In the genomic region with DNA sequence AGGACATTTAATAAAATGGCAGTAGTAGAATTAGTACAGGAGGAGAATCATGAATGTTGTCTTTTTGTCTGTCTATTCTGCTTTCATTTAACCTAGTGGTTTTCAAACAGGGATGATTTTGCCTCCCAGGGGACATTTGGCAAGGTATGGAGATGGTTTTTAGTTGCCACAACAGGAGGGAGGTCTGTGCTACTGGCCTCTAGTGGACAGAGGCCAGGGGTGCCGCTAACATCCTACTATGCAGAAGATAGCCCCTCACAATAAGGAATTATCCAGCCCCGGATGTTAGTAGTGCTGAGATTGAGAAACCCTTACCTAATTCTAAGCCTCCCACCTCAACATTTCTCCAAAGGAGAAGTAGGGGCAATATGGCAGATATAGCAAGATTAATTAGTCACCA, we compare ENCODE assay signal across 11 cellular contexts. TPM values are rescaled to one million over a fixed set of nuclear protein-coding genes. Genes with fewer than 3 reads are reported as not detected.
DNase-seq lines count a peak whose midpoint lies in the region; ATAC-seq and TF ChIP-seq lines count a peak whose summit lies in the region.
"Had no signal": no experiment of that assay in that cellular context is flagged by ENCODE, and none has a peak within 500 bp of the region (broad histone marks: within the 10 kb centered on the region; RNA-seq: fewer than 3 reads in every experiment).

No MANE protein-coding gene starts in this region.

- peak; percentile 66 for TF ChIP-seq CTCF in BJ (IDR thresholded peaks at IDR 0.05; ENCODE audit: insufficient read depth, low read depth, low read length)

- H3K27me3 ChIP-seq in BJ (ENCODE audit: control insufficient read depth, insufficient read depth, low read length) = no peaks in the 10 kb centered on the region
- no peaks in the 10 kb centered on the region for H3K27me3 ChIP-seq in GM23248 (replicated peaks; ENCODE audit: insufficient read depth)
- H3K27me3 ChIP-seq: body of pancreas, thyroid gland had no signal

- in situ Hi-C loops in GM23248 (cut with MboI) = no loop called here

- peaks cover 67% of the 10 kb centered on the region for H3K79me2 ChIP-seq in GM23248 (ENCODE audit: insufficient read depth)

- 92 to 98% methylated on average over 2 of the region's 2 CpGs for WGBS in GM23248 (ENCODE audit: low coverage in 1 of 2, low lambda C conversion rate in 2 of 2, missing lambda C conversion rate in 2 of 2), 2 experiments

- H3K4me2 ChIP-seq in GM23248 (ENCODE audit: unreplicated experiment) = no peak overlapping the region

- H2AFZ ChIP-seq in GM23248 = no peak overlapping the region

- no peaks in the 10 kb centered on the region for H3K9me2 ChIP-seq in GM23248 (ENCODE audit: insufficient read depth)

- peaks cover 13% of the 10 kb centered on the region; the same call in 1 of the 2 replicates for H4K20me1 ChIP-seq in GM23248 (ENCODE audit: insufficient read depth)

- POLR2A ChIA-PET in BJ (lab: Charles Lee) = no interaction called here

- H3F3A ChIP-seq in GM23248 (ENCODE audit: insufficient read depth) = peaks cover 19% of the 10 kb centered on the region; the same call in 1 of the 2 replicates

- peaks cover 10% of the 10 kb centered on the region for H3K9me3 Mint-ChIP-seq in activated T-helper 1 cell treated with anti-CD3 and anti-CD28 coated beads, Interleukin-12 subunit alpha, Interleukin-12 subunit beta, Interleukin-2, Interleukin-4 antibody, amounts not matched to agents 30 ng/mL and 10 ng/mL and 1 ng/mL, durations not matched to agents 14 hours and 24 hours and 36 hours

- H3K27ac Mint-ChIP-seq in activated T-helper 1 cell treated with anti-CD3 and anti-CD28 coated beads, Interleukin-12 subunit alpha, Interleukin-12 subunit beta, Interleukin-2, Interleukin-4 antibody, amounts not matched to agents 30 ng/mL and 10 ng/mL and 1 ng/mL, durations not matched to agents 14 hours and 24 hours and 36 hours = no peak overlapping the region

- no peaks in the 10 kb centered on the region for H3K27me3 Mint-ChIP-seq in activated T-helper 1 cell treated with anti-CD3 and anti-CD28 coated beads, Interleukin-12 subunit alpha, Interleukin-12 subunit beta, Interleukin-2, Interleukin-4 antibody, amounts not matched to agents 30 ng/mL and 10 ng/mL and 1 ng/mL, durations not matched to agents 14 hours and 24 hours and 36 hours (ENCODE audit: insufficient read depth)

- ATAC-seq in SK-N-SH treated with all-trans-retinoic acid at 6 μM for 48 hours = peak; percentile 67
- ATAC-seq: body of pancreas had no signal

- H3K36me3 ChIP-seq in BJ (ENCODE audit: control insufficient read depth, insufficient read depth, low read length) = peaks cover 8% of the 10 kb centered on the region
- peaks cover 58% of the 10 kb centered on the region for H3K36me3 ChIP-seq in GM23248 (ENCODE audit: low read depth)

- peaks cover 58% of the 10 kb centered on the region for H3K36me3 Mint-ChIP-seq in activated T-helper 1 cell treated with anti-CD3 and anti-CD28 coated beads, Interleukin-12 subunit alpha, Interleukin-12 subunit beta, Interleukin-2, Interleukin-4 antibody, amounts not matched to agents 30 ng/mL and 10 ng/mL and 1 ng/mL, durations not matched to agents 14 hours and 24 hours and 36 hours (ENCODE audit: low read depth)

- no peaks in the 10 kb centered on the region for H3K9me3 ChIP-seq in GM23248 (ENCODE audit: low read depth)
- H3K9me3 ChIP-seq: body of pancreas, thyroid gland had no signal

- no peaks in the 10 kb centered on the region for H3K4me1 ChIP-seq in GM23248 (ENCODE audit: insufficient read depth)
- H3K4me1 ChIP-seq: body of pancreas, thyroid gland had no signal

- no peak overlapping the region for H3K9ac ChIP-seq in GM23248

- H3K4me1 Mint-ChIP-seq in activated T-helper 1 cell treated with anti-CD3 and anti-CD28 coated beads, Interleukin-12 subunit alpha, Interleukin-12 subunit beta, Interleukin-2, Interleukin-4 antibody, amounts not matched to agents 30 ng/mL and 10 ng/mL and 1 ng/mL, durations not matched to agents 14 hours and 24 hours and 36 hours (ENCODE audit: low read depth) = no peaks in the 10 kb centered on the region

- H3K4me3 Mint-ChIP-seq in activated T-helper 1 cell treated with anti-CD3 and anti-CD28 coated beads, Interleukin-12 subunit alpha, Interleukin-12 subunit beta, Interleukin-2, Interleukin-4 antibody, amounts not matched to agents 30 ng/mL and 10 ng/mL and 1 ng/mL, durations not matched to agents 14 hours and 24 hours and 36 hours = no peak overlapping the region

- DNase-seq in BJ (ENCODE audit: low read depth) (no peak), GM23248 (peak; percentile 50), left kidney (ENCODE audit: low read depth, low spot score) (peak; percentile 18), GM19240 (ENCODE audit: insufficient read length, low spot score) (no peak), T-helper 9 cell (no peak), T-helper 1 cell (no peak)
- no peak for DNase-seq in activated T-helper 1 cell treated with anti-CD3 and anti-CD28 coated beads, Interleukin-12 subunit alpha, Interleukin-12 subunit beta, Interleukin-2, Interleukin-4 antibody, amounts not matched to agents 30 ng/mL and 10 ng/mL and 1 ng/mL, durations not matched to agents 14 hours and 24 hours and 36 hours (ENCODE audit: low spot score)
- DNase-seq: body of pancreas, NCI-H2029 treated with DMSO at 0.1 percent for 48 hours, thyroid gland had no signal

- intact Hi-C loops in activated T-helper 1 cell treated with anti-CD3 and anti-CD28 coated beads, Interleukin-12 subunit alpha, Interleukin-12 subunit beta, Interleukin-2, Interleukin-4 antibody, amounts not matched to agents 30 ng/mL and 10 ng/mL and 1 ng/mL, durations not matched to agents 14 hours and 24 hours and 36 hours (cut with micrococcal nuclease) = no loop called here

- CTCF ChIA-PET in BJ (lab: Yijun Ruan, JAX) = interaction anchor here (0.8 to 1.9 kb wide), 4 partner anchors 13 to 89 kb away, joined by 3 to 7 read pairs (median 3); no protein-coding TSS in a partner anchor

- H3K4me3 ChIP-seq in BJ (ENCODE audit: low read depth, low read length) = no peak overlapping the region
- H3K4me3 ChIP-seq in GM23248 = no peak overlapping the region
- H3K4me3 ChIP-seq: body of pancreas, thyroid gland had no signal

- no peak overlapping the region for H3K27ac ChIP-seq in GM23248
- H3K27ac ChIP-seq: body of pancreas, thyroid gland had no signal

TF ChIP-seq in SK-N-SH treated with all-trans-retinoic acid at 6 μM for 48 hours, 23 proteins besides CTCF, POLR2A, EP300 and RAD21 (continues in another document):
- TF ChIP-seq CREB5 (CRISPR knock-in tag; IDR thresholded peaks at IDR 0.05; ENCODE audit: low read depth) (no peak), CSDC2 (CRISPR knock-in tag; IDR thresholded peaks at IDR 0.05) (no peak), ESRRG (CRISPR knock-in tag; IDR thresholded peaks at IDR 0.05) (no peak), ZFP3 (CRISPR knock-in tag; IDR thresholded peaks at IDR 0.05) (no peak), ZNF565 (CRISPR knock-in tag; conservative IDR thresholded peaks at IDR 0.05; ENCODE audit: low read depth) (no peak)
- TF ChIP-seq, protein P1, sequence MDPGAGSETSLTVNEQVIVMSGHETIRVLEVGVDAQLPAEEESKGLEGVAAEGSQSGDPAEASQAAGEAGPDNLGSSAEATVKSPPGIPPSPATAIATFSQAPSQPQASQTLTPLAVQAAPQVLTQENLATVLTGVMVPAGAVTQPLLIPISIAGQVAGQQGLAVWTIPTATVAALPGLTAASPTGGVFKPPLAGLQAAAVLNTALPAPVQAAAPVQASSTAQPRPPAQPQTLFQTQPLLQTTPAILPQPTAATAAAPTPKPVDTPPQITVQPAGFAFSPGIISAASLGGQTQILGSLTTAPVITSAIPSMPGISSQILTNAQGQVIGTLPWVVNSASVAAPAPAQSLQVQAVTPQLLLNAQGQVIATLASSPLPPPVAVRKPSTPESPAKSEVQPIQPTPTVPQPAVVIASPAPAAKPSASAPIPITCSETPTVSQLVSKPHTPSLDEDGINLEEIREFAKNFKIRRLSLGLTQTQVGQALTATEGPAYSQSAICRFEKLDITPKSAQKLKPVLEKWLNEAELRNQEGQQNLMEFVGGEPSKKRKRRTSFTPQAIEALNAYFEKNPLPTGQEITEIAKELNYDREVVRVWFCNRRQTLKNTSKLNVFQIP (CRISPR knock-in tag; IDR thresholded peaks at IDR 0.05; ENCODE audit: borderline replicate concordance, low read depth) = no peak

RNA-seq across cellular contexts. Expression of gene FASTKD2, which starts 18.3 kb away (rescaled TPM):
- polyA plus RNA-seq in BJ (2011; rRNA removed) (23.1 and 28.7 TPM in 2 replicates), GM23248 (2016; fragmentation: Nextera tagmentation; extraction: Ambion mirVana) (28.3 and 29.3 TPM in 2 replicates)
- polyA minus RNA-seq in BJ (2011; rRNA and poly(A)+ RNA removed) = 13.9 and 18.2 TPM in 2 replicates
- total RNA-seq in GM23248 (2014; rRNA removed; shearing (Covaris generic)) = 27.2 and 38.4 TPM in 2 replicates
- total RNA-seq in activated T-helper 1 cell treated with anti-CD3 and anti-CD28 coated beads, Interleukin-12 subunit alpha, Interleukin-12 subunit beta, Interleukin-2, Interleukin-4 antibody, amounts not matched to agents 30 ng/mL and 10 ng/mL and 1 ng/mL, durations not matched to agents 14 hours and 24 hours and 36 hours = 32.8 and 36.7 TPM in 2 replicates

RNA-seq across cellular contexts. Expression of gene MDH1B, which starts 18.6 kb away (rescaled TPM):
- 0.39 and 0.76 TPM in 2 replicates for polyA plus RNA-seq in BJ (2011; rRNA removed)
- polyA minus RNA-seq in BJ (2011; rRNA and poly(A)+ RNA removed) = 0.14 and 0.41 TPM in 2 replicates
- 0.25 and 0.54 TPM in 2 replicates for total RNA-seq in GM23248 (2014; rRNA removed; shearing (Covaris generic))
- 0.70 and 0.80 TPM in 2 replicates for polyA plus RNA-seq in GM23248 (2016; fragmentation: Nextera tagmentation; extraction: Ambion mirVana)
- 0.20 and 0.36 TPM in 2 replicates for total RNA-seq in activated T-helper 1 cell treated with anti-CD3 and anti-CD28 coated beads, Interleukin-12 subunit alpha, Interleukin-12 subunit beta, Interleukin-2, Interleukin-4 antibody, amounts not matched to agents 30 ng/mL and 10 ng/mL and 1 ng/mL, durations not matched to agents 14 hours and 24 hours and 36 hours

Comparison
In these comparisons a context has a peak if more than half of its experiments do, and no peak if none do; other contexts are left out.
1. DNase-seq: peak in GM23248 (single experiment) and left kidney (single experiment); none in BJ (single experiment), activated T-helper 1 cell treated with anti-CD3 and anti-CD28 coated beads, Interleukin-12 subunit alpha, Interleukin-12 subunit beta, Interleukin-2, Interleukin-4 antibody, amounts not matched to agents 30 ng/mL and 10 ng/mL and 1 ng/mL, durations not matched to agents 14 hours and 24 hours and 36 hours (single experiment), GM19240 (single experiment), T-helper 9 cell (single experiment) and T-helper 1 cell (0 of 5).